ENCODE assay signal across 14 cellular contexts in genomic region chr1:109535971-109536491, GRCh38. TPM values are rescaled to one million over a fixed set of nuclear protein-coding genes. Genes with fewer than 3 reads are reported as not detected.
A peak's percentile ranks its signal among the peaks of the same experiment; 100 is the strongest.
DNase-seq lines count a peak whose midpoint lies in the region; ATAC-seq and TF ChIP-seq lines count a peak whose summit lies in the region.
"Had no signal": no experiment of that assay in that cellular context is flagged by ENCODE, and none has a peak within 500 bp of the region (broad histone marks: within the 10 kb centered on the region; RNA-seq: fewer than 3 reads in every experiment).

No MANE protein-coding gene starts in this region.

- H3K27ac ChIP-seq in SJCRH30 = no peak overlapping the region
- H3K27ac ChIP-seq in sigmoid colon = peak overlapping the region; percentile 34 to 75 (median 66)
- H3K27ac ChIP-seq: pancreas had no signal

- H3K27me3 ChIP-seq in SJCRH30 = peaks cover 12% of the 10 kb centered on the region
- H3K27me3 ChIP-seq in sigmoid colon = no peaks in the 10 kb centered on the region
- H3K27me3 ChIP-seq: pancreas had no signal

- CTCF ChIA-PET in activated CD8-positive, alpha-beta T cell treated with anti-CD3 and anti-CD28 coated beads for 36 hours (lab: Charles Lee) = interaction anchor here (2.2 to 21.7 kb wide), 2 partner anchors 35 to 110 kb away, joined by 7 to 1390 read pairs; partner anchors contain the start of genes AMIGO1, ATXN7L2, CYB561D1 and PSMA5

- H3K9me3 Mint-ChIP-seq in activated CD8-positive, alpha-beta T cell treated with anti-CD3 and anti-CD28 coated beads for 36 hours = no peaks in the 10 kb centered on the region
- H3K9me3 Mint-ChIP-seq: CD4-positive, CD25-positive, alpha-beta regulatory T cell; type B pancreatic cell had no signal

- peaks cover 17% of the 10 kb centered on the region for H3K4me1 Mint-ChIP-seq in activated CD8-positive, alpha-beta T cell treated with anti-CD3 and anti-CD28 coated beads for 36 hours (ENCODE audit: low read depth)

- TF ChIP-seq EP300 in sigmoid colon (IDR thresholded peaks at IDR 0.05) = no peak

- 78 to 87% methylated on average over 5 of the region's 5 CpGs for WGBS in sigmoid colon, 2 donors

- TF ChIP-seq CTCF in sigmoid colon (IDR thresholded peaks at IDR 0.05) = no peak
- no peak for TF ChIP-seq CTCF in activated CD8-positive, alpha-beta T cell treated with anti-CD3 and anti-CD28 coated beads for 36 hours (IDR thresholded peaks at IDR 0.05)

- H3K4me1 ChIP-seq in SJCRH30 (peaks cover 27% of the 10 kb centered on the region), sigmoid colon (peaks cover 0 to 38% (median 32%) of the 10 kb centered on the region in 4 donors)

- H3K4me3 Mint-ChIP-seq in activated CD8-positive, alpha-beta T cell treated with anti-CD3 and anti-CD28 coated beads for 36 hours = no peak overlapping the region
- H3K4me3 Mint-ChIP-seq: CD4-positive, CD25-positive, alpha-beta regulatory T cell; type B pancreatic cell had no signal

- POLR2A ChIA-PET in activated CD8-positive, alpha-beta T cell treated with anti-CD3 and anti-CD28 coated beads for 36 hours (lab: Charles Lee) = interaction anchor here (1.5 kb wide), 1 partner anchor 13 kb away, joined by 5 read pairs; the partner anchor contains the start of gene GNAI3

- peak; percentile 82 for ATAC-seq in left ventricle myocardium superior
- ATAC-seq in activated CD8-positive, alpha-beta T cell treated with anti-CD3 and anti-CD28 coated beads for 36 hours = no peak
- no peak for ATAC-seq in HG03139 (IDR thresholded peaks at IDR 0.05; ENCODE audit: unreplicated experiment)
- ATAC-seq in GM18868 (IDR thresholded peaks at IDR 0.05; ENCODE audit: unreplicated experiment) = no peak
- ATAC-seq: pancreas had no signal

- H3K9me3 ChIP-seq in SJCRH30 (replicated peaks) = no peaks in the 10 kb centered on the region
- no peaks in the 10 kb centered on the region for H3K9me3 ChIP-seq in sigmoid colon
- H3K9me3 ChIP-seq: pancreas had no signal

- H3K36me3 ChIP-seq in SJCRH30 = no peaks in the 10 kb centered on the region
- no peaks in the 10 kb centered on the region for H3K36me3 ChIP-seq in sigmoid colon
- H3K36me3 ChIP-seq: pancreas had no signal

- intact Hi-C loops in left ventricle myocardium superior (cut with micrococcal nuclease) (no loop called here), sigmoid colon (cut with DNase I) (loop anchor here (10.0 kb wide), 1 partner anchor 261 kb away; no protein-coding TSS in a partner anchor)
- intact Hi-C loops in activated CD8-positive, alpha-beta T cell treated with anti-CD3 and anti-CD28 coated beads for 36 hours (cut with micrococcal nuclease) = loop anchor here (10.0 kb wide), 1 partner anchor 111 kb away; the partner anchor contains the start of gene PSMA5

- no peak overlapping the region for H3K27ac Mint-ChIP-seq in activated CD8-positive, alpha-beta T cell treated with anti-CD3 and anti-CD28 coated beads for 36 hours
- H3K27ac Mint-ChIP-seq: CD4-positive, CD25-positive, alpha-beta regulatory T cell; type B pancreatic cell had no signal

- no peaks in the 10 kb centered on the region for H3K27me3 Mint-ChIP-seq in activated CD8-positive, alpha-beta T cell treated with anti-CD3 and anti-CD28 coated beads for 36 hours

- H3K36me3 Mint-ChIP-seq in activated CD8-positive, alpha-beta T cell treated with anti-CD3 and anti-CD28 coated beads for 36 hours (ENCODE audit: low read depth) = no peaks in the 10 kb centered on the region
- H3K36me3 Mint-ChIP-seq: CD4-positive, CD25-positive, alpha-beta regulatory T cell; type B pancreatic cell had no signal

- DNase-seq in LHCN-M2 (ENCODE audit: low read depth) (peak; percentile 51), SJCRH30 (peak; percentile 68 to 75), left ventricle myocardium superior (peak; percentile 77), sigmoid colon (peak; percentile 79)
- DNase-seq in activated CD8-positive, alpha-beta T cell treated with anti-CD3 and anti-CD28 coated beads for 36 hours = no peak
- DNase-seq in stimulated activated CD4-positive, alpha-beta T cell treated with anti-CD3 and anti-CD28 coated beads, Interleukin-2, amount 100 ng/mL, for 48 hours = no peak
- DNase-seq: CD4-positive, CD25-positive, alpha-beta regulatory T cell; kidney; pancreas; RPMI8226 had no signal

- H3K4me3 ChIP-seq in SJCRH30 (no peak overlapping the region), sigmoid colon (no peak overlapping the region)
- H3K4me3 ChIP-seq: pancreas had no signal

- TF ChIP-seq POLR2A in sigmoid colon (IDR thresholded peaks at IDR 0.05) = no peak

RNA-seq across cellular contexts. Expression of gene GPR61, which starts 3.6 kb away (rescaled TPM):
- not detected in 2 replicates for total RNA-seq in LHCN-M2 (2014; rRNA removed)
- polyA plus RNA-seq in LHCN-M2 (2012) = 0.04 TPM
- 0.20 and 0.57 TPM in 2 replicates for total RNA-seq in SJCRH30 (2014; rRNA removed; shearing (Covaris generic))
- total RNA-seq in left ventricle myocardium superior = 0.07 TPM
- total RNA-seq in sigmoid colon = 1 to 10 TPM in 1 of 4 donors, under 1 TPM in 1, not detected in 2; 0.36 to 2.2 TPM
- under 1 TPM in 1 of 3 donors, not detected in 2; 0.07 TPM for polyA plus RNA-seq in sigmoid colon
- total RNA-seq in activated CD8-positive, alpha-beta T cell treated with anti-CD3 and anti-CD28 coated beads for 36 hours = under 1 TPM in 1 of 2 experiments, not detected in 1; 0.22 TPM
- total RNA-seq: fibroblast of lung, kidney had no signal

RNA-seq across cellular contexts. Expression of gene GNAI3, which starts 12.4 kb away (rescaled TPM):
- total RNA-seq in LHCN-M2 (2014; rRNA removed) (10.6 and 10.8 TPM in 2 replicates), left ventricle myocardium superior (2.2 TPM), sigmoid colon (1 to 10 TPM; 5.7 to 6.4 (median 6.1) TPM)
- 4.7 TPM for polyA plus RNA-seq in LHCN-M2 (2012)
- 12.2 and 13.4 TPM in 2 replicates for total RNA-seq in SJCRH30 (2014; rRNA removed; shearing (Covaris generic))
- polyA plus RNA-seq in sigmoid colon = 1 to 10 TPM; 4.2 to 5.5 (median 5.2) TPM
- 1 to 10 TPM; 7.5 to 7.7 TPM for total RNA-seq in activated CD8-positive, alpha-beta T cell treated with anti-CD3 and anti-CD28 coated beads for 36 hours

RNA-seq across cellular contexts. Expression of gene AMIGO1, which starts 26.5 kb away (rescaled TPM):
- 0.13 and 0.29 TPM in 2 replicates for total RNA-seq in LHCN-M2 (2014; rRNA removed)
- polyA plus RNA-seq in LHCN-M2 (2012) = 0.05 TPM
- 0.58 and 0.59 TPM in 2 replicates for total RNA-seq in SJCRH30 (2014; rRNA removed; shearing (Covaris generic))
- 18.4 TPM for total RNA-seq in left ventricle myocardium superior
- 10 to 100 TPM in 1 of 4 donors, 1 to 10 TPM in 3; 6.4 to 12.1 (median 8.8) TPM for total RNA-seq in sigmoid colon
- polyA plus RNA-seq in sigmoid colon = 1 to 10 TPM in 1 of 3 donors, under 1 TPM in 2; 0.60 to 2.8 (median 0.69) TPM
- total RNA-seq in activated CD8-positive, alpha-beta T cell treated with anti-CD3 and anti-CD28 coated beads for 36 hours = 1 to 10 TPM; 1.3 to 1.7 TPM

RNA-seq across cellular contexts. Expression of gene CYB561D1, which starts 42.1 kb away (rescaled TPM):
- total RNA-seq in LHCN-M2 (2014; rRNA removed) (5.6 and 10.1 TPM in 2 replicates), left ventricle myocardium superior (4.3 TPM), sigmoid colon (1 to 10 TPM; 4.2 to 7.6 (median 5.4) TPM)
- polyA plus RNA-seq in LHCN-M2 (2012) = 5.6 TPM
- total RNA-seq in SJCRH30 (2014; rRNA removed; shearing (Covaris generic)) = 8.4 and 9.7 TPM in 2 replicates
- 10 to 100 TPM in 1 of 3 donors, 1 to 10 TPM in 2; 1.8 to 12.5 (median 3.9) TPM for polyA plus RNA-seq in sigmoid colon
- total RNA-seq in activated CD8-positive, alpha-beta T cell treated with anti-CD3 and anti-CD28 coated beads for 36 hours = 1 to 10 TPM; 7.0 to 9.5 TPM

RNA-seq across cellular contexts. Expression of gene ATXN7L2, which starts 52.3 kb away (rescaled TPM):
- total RNA-seq in LHCN-M2 (2014; rRNA removed) = 6.2 and 6.4 TPM in 2 replicates
- polyA plus RNA-seq in LHCN-M2 (2012) = 2.4 TPM
- total RNA-seq in SJCRH30 (2014; rRNA removed; shearing (Covaris generic)) = 7.0 and 9.1 TPM in 2 replicates
- 3.4 TPM for total RNA-seq in left ventricle myocardium superior
- 10 to 100 TPM in 1 of 4 donors, 1 to 10 TPM in 3; 2.0 to 12.2 (median 3.1) TPM for total RNA-seq in sigmoid colon
- 1 to 10 TPM; 1.8 to 5.7 (median 2.1) TPM for polyA plus RNA-seq in sigmoid colon
- total RNA-seq in activated CD8-positive, alpha-beta T cell treated with anti-CD3 and anti-CD28 coated beads for 36 hours = 10 to 100 TPM; 11.2 to 13.7 TPM

Comparison
In these comparisons a context has a peak if more than half of its experiments do, and no peak if none do; other contexts are left out.
1. DNase-seq: peak in LHCN-M2 (single experiment), SJCRH30 (2 of 2), left ventricle myocardium superior (single experiment) and sigmoid colon (single experiment); none in activated CD8-positive, alpha-beta T cell treated with anti-CD3 and anti-CD28 coated beads for 36 hours (single experiment) and stimulated activated CD4-positive, alpha-beta T cell treated with anti-CD3 and anti-CD28 coated beads, Interleukin-2, amount 100 ng/mL, for 48 hours (0 of 2).